In genomic region chrX:30822068-30822671, GRCh38 we compare ENCODE assay signal across 8 cellular contexts.
DNase-seq lines count a peak whose midpoint lies in the region; ATAC-seq and TF ChIP-seq lines count a peak whose summit lies in the region.

No MANE protein-coding gene starts in this region.

- H3K36me3 Mint-ChIP-seq in nephron progenitor cell (ENCODE audit: low read depth): no peaks in the 10 kb centered on the region

- no peaks in the 10 kb centered on the region for H3K79me2 ChIP-seq in OCI-LY1 (ENCODE audit: insufficient read depth, low read length)

- no peaks in the 10 kb centered on the region for H3K4me1 Mint-ChIP-seq in nephron progenitor cell

- no peak overlapping the region for H3K4me3 Mint-ChIP-seq in nephron progenitor cell

- no peaks in the 10 kb centered on the region for H4K20me1 ChIP-seq in OCI-LY1 (ENCODE audit: insufficient read depth, low read length)

- no peak overlapping the region for H3K4me3 ChIP-seq in OCI-LY1 (ENCODE audit: low read depth, low read length, poor library complexity, severe bottlenecking)
- no peak overlapping the region for H3K4me3 ChIP-seq in coronary artery

- H2AFZ ChIP-seq in OCI-LY1 (ENCODE audit: low read length): no peak overlapping the region

- H3K36me3 ChIP-seq in OCI-LY1 (ENCODE audit: insufficient read depth, low read length): no peaks in the 10 kb centered on the region

- H3K27me3 Mint-ChIP-seq in nephron progenitor cell (ENCODE audit: low read depth, poor library complexity): no peaks in the 10 kb centered on the region

- H3K27ac ChIP-seq in OCI-LY1 (ENCODE audit: low read depth, low read length, poor library complexity, severe bottlenecking): peak overlapping the region; percentile 72
- no peak overlapping the region for H3K27ac ChIP-seq in coronary artery

- ATAC-seq in GM19025 (IDR thresholded peaks at IDR 0.05; ENCODE audit: low read depth, unreplicated experiment) (peak; percentile 73), HG02840 (IDR thresholded peaks at IDR 0.05; ENCODE audit: low FRiP score, unreplicated experiment) (peak; percentile 65)

- peaks cover 19% of the 10 kb centered on the region for H3K9me3 Mint-ChIP-seq in nephron progenitor cell

- peaks cover 27% of the 10 kb centered on the region for H3K4me1 ChIP-seq in OCI-LY1 (ENCODE audit: insufficient read depth, low read length, severe bottlenecking)

- H3K9me2 ChIP-seq in OCI-LY1 (ENCODE audit: low read depth, low read length): no peaks in the 10 kb centered on the region

- no peak for DNase-seq in nephron progenitor cell
- no peak for DNase-seq in SHP77 (lab: John Stamatoyannopoulos, UW)
- no peak for DNase-seq in coronary artery (ENCODE audit: low spot score)
- DNase-seq in medulla oblongata (ENCODE audit: extremely low spot score): no peak
- no peak for DNase-seq in activated naive CD4-positive, alpha-beta T cell treated with Interleukin-2 at 50 U/mL for 16 hours

- peak overlapping the region; percentile 37 for H3K27ac Mint-ChIP-seq in nephron progenitor cell

- H3K9me3 ChIP-seq in OCI-LY1 (ENCODE audit: low read length): no peaks in the 10 kb centered on the region

- TF ChIP-seq CTCF in OCI-LY1 (IDR thresholded peaks at IDR 0.05; ENCODE audit: low read length): peak; percentile 39; the same call in 1 of the 2 replicates
- no peak for TF ChIP-seq CTCF in nephron progenitor cell (IDR thresholded peaks at IDR 0.05)
- no peak for TF ChIP-seq CTCF in coronary artery (IDR thresholded peaks at IDR 0.05)

- H3K27me3 ChIP-seq in OCI-LY1 (ENCODE audit: insufficient read depth, low read length): no peaks in the 10 kb centered on the region

- no peaks in the 10 kb centered on the region for H3F3A ChIP-seq in OCI-LY1 (ENCODE audit: insufficient read depth, low read length)

- H3K4me2 ChIP-seq in OCI-LY1 (ENCODE audit: low read length): peak overlapping the region; percentile 39

- H3K9ac ChIP-seq in OCI-LY1 (ENCODE audit: low read length): no peak overlapping the region; the same call in 1 of the 2 replicates
